29 cellular contexts compared by ENCODE assay signal in genomic region chrX:1118572-1119199, GRCh38.
"Had no signal": no experiment of that assay in that cellular context is flagged by ENCODE, and none has a peak within 500 bp of the region (broad histone marks: within the 10 kb centered on the region; RNA-seq: fewer than 3 reads in every experiment).

No MANE protein-coding gene starts in this region.

- H3K36me3 Mint-ChIP-seq: mesothelial cell of epicardium; naive B cell; natural killer cell treated with Interleukin-12 subunit alpha and Interleukin-12 subunit beta and Interleukin-15 and Interleukin-18, amount 100 ng/mL, for 72 hours; neural progenitor cell; stimulated activated effector memory CD8-positive, alpha-beta T cell treated with anti-CD3 and anti-CD28 coated beads, Interleukin-12 subunit alpha, Interleukin-12 subunit beta, amount 100 ng/mL, for 72 hours had no signal

- H3K4me1 Mint-ChIP-seq: mesothelial cell of epicardium; stimulated activated effector memory CD8-positive, alpha-beta T cell treated with anti-CD3 and anti-CD28 coated beads, Interleukin-12 subunit alpha, Interleukin-12 subunit beta, amount 100 ng/mL, for 72 hours had no signal

- H3K9me3 Mint-ChIP-seq: mesothelial cell of epicardium; stimulated activated effector memory CD8-positive, alpha-beta T cell treated with anti-CD3 and anti-CD28 coated beads, Interleukin-12 subunit alpha, Interleukin-12 subunit beta, amount 100 ng/mL, for 72 hours had no signal

- H3K27ac ChIP-seq: coronary artery, esophagus muscularis mucosa, foreskin keratinocyte, gastroesophageal sphincter, heart left ventricle, left lung, neural progenitor cell, prostate gland, right atrium auricular region, sigmoid colon, stomach, thyroid gland had no signal

- H3K36me3 ChIP-seq: esophagus muscularis mucosa, gastroesophageal sphincter, heart left ventricle, left lung, neural progenitor cell, prostate gland, right atrium auricular region, sigmoid colon, stomach, thyroid gland had no signal

- ATAC-seq: foreskin keratinocyte; gastroesophageal sphincter; heart left ventricle; left cardiac atrium; left lung; mucosa of descending colon; natural killer cell treated with Interleukin-12 subunit alpha and Interleukin-12 subunit beta and Interleukin-15 and Interleukin-18, amount 100 ng/mL, for 72 hours; stimulated activated effector memory CD8-positive, alpha-beta T cell treated with anti-CD3 and anti-CD28 coated beads, Interleukin-12 subunit alpha, Interleukin-12 subunit beta, amount 100 ng/mL, for 72 hours had no signal

- DNase-seq: dermis blood vessel endothelial cell; effector memory CD4-positive, alpha-beta T cell; foreskin keratinocyte; heart left ventricle; hippocampal formation; left cardiac atrium; left lung; mesenchymal stem cell; mucosa of descending colon; naive B cell; stimulated activated CD4-positive, alpha-beta T cell treated with anti-CD3 and anti-CD28 coated beads, Interleukin-2, amount 100 ng/mL, for 24 hours; stimulated activated CD4-positive, alpha-beta T cell treated with anti-CD3 and anti-CD28 coated beads, Interleukin-4, amount 100 ng/mL, for 24 hours; stimulated activated naive CD4-positive, alpha-beta T cell treated with Interleukin-2 at 50 U/mL for 16 hours; stomach; thyroid gland; trophoblast cell had no signal

- H3K27ac Mint-ChIP-seq: mesothelial cell of epicardium; natural killer cell treated with Interleukin-12 subunit alpha and Interleukin-12 subunit beta and Interleukin-15 and Interleukin-18, amount 100 ng/mL, for 72 hours; neural progenitor cell; stimulated activated effector memory CD8-positive, alpha-beta T cell treated with anti-CD3 and anti-CD28 coated beads, Interleukin-12 subunit alpha, Interleukin-12 subunit beta, amount 100 ng/mL, for 72 hours had no signal

- H3K27me3 ChIP-seq: foreskin keratinocyte, neural progenitor cell, right atrium auricular region, thyroid gland had no signal

- H3K4me3 Mint-ChIP-seq: mesothelial cell of epicardium; naive B cell; natural killer cell treated with Interleukin-12 subunit alpha and Interleukin-12 subunit beta and Interleukin-15 and Interleukin-18, amount 100 ng/mL, for 72 hours; neural progenitor cell; stimulated activated effector memory CD8-positive, alpha-beta T cell treated with anti-CD3 and anti-CD28 coated beads, Interleukin-12 subunit alpha, Interleukin-12 subunit beta, amount 100 ng/mL, for 72 hours had no signal

- FAIRE-seq: endothelial cell of umbilical vein, islet of Langerhans, urothelium cell line had no signal

- H3K9me3 ChIP-seq: esophagus muscularis mucosa, gastroesophageal sphincter, heart left ventricle, left lung, mucosa of descending colon, prostate gland, right atrium auricular region, thyroid gland had no signal

- H3K9ac ChIP-seq: neural progenitor cell had no signal

- H3K4me1 ChIP-seq: esophagus muscularis mucosa, foreskin keratinocyte, gastroesophageal sphincter, heart left ventricle, left lung, prostate gland, right atrium auricular region, sigmoid colon, stomach, thyroid gland had no signal

- H3K4me2 ChIP-seq: neural progenitor cell had no signal

- H2AFZ ChIP-seq: neural progenitor cell had no signal

- H3K4me3 ChIP-seq: coronary artery, esophagus muscularis mucosa, gastroesophageal sphincter, heart left ventricle, left lung, mucosa of descending colon, neural progenitor cell, prostate gland, right atrium auricular region, sigmoid colon, stomach, thyroid gland had no signal
